In the genomic region with DNA sequence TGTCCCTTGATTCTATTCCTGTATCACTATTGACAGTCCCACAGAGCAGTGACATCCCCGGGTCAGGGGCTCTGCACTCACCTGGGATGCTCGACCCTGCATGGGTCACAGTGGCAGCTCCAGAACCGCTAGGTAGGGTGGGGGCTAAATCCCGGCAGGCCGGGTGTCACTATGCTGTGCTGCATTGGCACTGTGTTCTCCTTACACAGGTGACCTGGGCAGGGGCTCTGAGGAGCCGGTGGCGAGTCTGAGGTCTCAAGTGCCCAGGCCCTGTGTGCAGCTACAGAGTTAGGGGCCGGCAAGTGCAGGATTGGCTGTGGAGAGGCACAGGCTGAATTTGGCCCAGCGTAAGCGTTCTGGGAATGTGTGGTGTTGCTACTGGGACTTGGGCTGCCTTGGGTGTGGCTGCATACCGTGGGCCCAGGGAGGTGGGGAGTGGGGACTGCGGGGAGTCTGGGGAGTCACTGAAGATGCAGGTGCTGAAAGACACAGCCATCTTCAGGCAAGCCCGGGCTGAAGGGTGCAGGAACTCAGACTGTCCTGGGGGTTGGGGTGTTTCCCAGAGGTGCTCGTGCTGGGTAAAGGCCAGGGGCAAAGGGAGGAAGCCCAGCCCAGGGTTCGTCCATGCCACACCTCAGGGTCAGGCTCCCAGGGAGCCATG, we compare ENCODE assay signal across 20 cellular contexts.
"Had no signal": no experiment of that assay in that cellular context is flagged by ENCODE, and none has a peak within 500 bp of the region (broad histone marks: within the 10 kb centered on the region; RNA-seq: fewer than 3 reads in every experiment).

No MANE protein-coding gene starts in this region.

- H3K4me3 ChIP-seq: colonic mucosa, neural progenitor cell, pancreas, smooth muscle cell, thoracic aorta, transverse colon had no signal

- H3K4me1 Mint-ChIP-seq: immature natural killer cell; stimulated activated memory B cell treated with anti-CD40 and anti-IgM and Interleukin-4, amounts not matched to agents 10 μg/mL and 1 μg/mL and 100 μg/mL, for 72 hours; stimulated activated naive CD8-positive, alpha-beta T cell treated with anti-CD3 and anti-CD28 coated beads, Interleukin-15, amount 100 ng/mL, for 72 hours had no signal

- H3K9me3 ChIP-seq: colonic mucosa, pancreas, thoracic aorta, transverse colon had no signal

- H3K27ac ChIP-seq: colonic mucosa, foreskin keratinocyte, neural progenitor cell, pancreas, thoracic aorta, transverse colon had no signal

- ATAC-seq: foreskin keratinocyte; left colon; natural killer cell treated with Interleukin-12 subunit alpha and Interleukin-12 subunit beta and Interleukin-15 and Interleukin-18, amount 100 ng/mL, for 72 hours; pancreas; right cardiac atrium; stimulated activated naive CD8-positive, alpha-beta T cell treated with anti-CD3 and anti-CD28 coated beads, Interleukin-15, amount 100 ng/mL, for 72 hours had no signal

- H3K27ac Mint-ChIP-seq: immature natural killer cell; natural killer cell treated with Interleukin-12 subunit alpha and Interleukin-12 subunit beta and Interleukin-15 and Interleukin-18, amount 100 ng/mL, for 72 hours; progenitor cell of endocrine pancreas; stimulated activated memory B cell treated with anti-CD40 and anti-IgM and Interleukin-4, amounts not matched to agents 10 μg/mL and 1 μg/mL and 100 μg/mL, for 72 hours had no signal

- H3K36me3 ChIP-seq: colonic mucosa, neural progenitor cell, pancreas, thoracic aorta, transverse colon had no signal

- H3K9me3 Mint-ChIP-seq: immature natural killer cell; natural killer cell treated with Interleukin-12 subunit alpha and Interleukin-12 subunit beta and Interleukin-15 and Interleukin-18, amount 100 ng/mL, for 72 hours; neural progenitor cell; stimulated activated memory B cell treated with anti-CD40 and anti-IgM and Interleukin-4, amounts not matched to agents 10 μg/mL and 1 μg/mL and 100 μg/mL, for 72 hours; stimulated activated naive CD8-positive, alpha-beta T cell treated with anti-CD3 and anti-CD28 coated beads, Interleukin-15, amount 100 ng/mL, for 72 hours had no signal

- DNase-seq: cerebellar nuclear complex; colonic mucosa; dermis blood vessel endothelial cell; foreskin keratinocyte; immature natural killer cell; left colon; midbrain; occipital lobe; pancreas; right cardiac atrium; stimulated activated CD4-positive, alpha-beta T cell treated with anti-CD3 and anti-CD28 coated beads, Interleukin-4, amount 100 ng/mL, for 24 hours; stimulated activated naive CD8-positive, alpha-beta T cell treated with anti-CD3 and anti-CD28 coated beads, Interleukin-15, amount 100 ng/mL, for 72 hours; substantia nigra; transverse colon had no signal

- H3K27me3 ChIP-seq: colonic mucosa, neural progenitor cell, pancreas had no signal

- H3K9ac ChIP-seq: neural progenitor cell had no signal

- H3K4me3 Mint-ChIP-seq: immature natural killer cell; natural killer cell treated with Interleukin-12 subunit alpha and Interleukin-12 subunit beta and Interleukin-15 and Interleukin-18, amount 100 ng/mL, for 72 hours; neural progenitor cell; stimulated activated memory B cell treated with anti-CD40 and anti-IgM and Interleukin-4, amounts not matched to agents 10 μg/mL and 1 μg/mL and 100 μg/mL, for 72 hours; stimulated activated naive CD8-positive, alpha-beta T cell treated with anti-CD3 and anti-CD28 coated beads, Interleukin-15, amount 100 ng/mL, for 72 hours had no signal

- H3K4me1 ChIP-seq: colonic mucosa, foreskin keratinocyte, pancreas, transverse colon had no signal

- H2AFZ ChIP-seq: neural progenitor cell had no signal

- H3K4me2 ChIP-seq: neural progenitor cell, smooth muscle cell had no signal

- H3K36me3 Mint-ChIP-seq: immature natural killer cell; natural killer cell treated with Interleukin-12 subunit alpha and Interleukin-12 subunit beta and Interleukin-15 and Interleukin-18, amount 100 ng/mL, for 72 hours; neural progenitor cell; stimulated activated memory B cell treated with anti-CD40 and anti-IgM and Interleukin-4, amounts not matched to agents 10 μg/mL and 1 μg/mL and 100 μg/mL, for 72 hours had no signal
